Comparison of ENCODE assay signal across 11 cellular contexts in genomic region chr5:154157483-154158378, GRCh38. TPM values are rescaled to one million over a fixed set of nuclear protein-coding genes. Genes with fewer than 3 reads are reported as not detected.
DNase-seq lines count a peak whose midpoint lies in the region; ATAC-seq and TF ChIP-seq lines count a peak whose summit lies in the region.
"Had no signal": no experiment of that assay in that cellular context is flagged by ENCODE, and none has a peak within 500 bp of the region (broad histone marks: within the 10 kb centered on the region; RNA-seq: fewer than 3 reads in every experiment).

No MANE protein-coding gene starts in this region.

- H2BK12ac ChIP-seq in neuronal stem cell (ENCODE audit: low read length), result no peak overlapping the region

- H3K9me3 Mint-ChIP-seq in activated CD4-positive, alpha-beta T cell treated with anti-CD3 and anti-CD28 coated beads for 36 hours (ENCODE audit: low read depth), result no peaks in the 10 kb centered on the region

- peak overlapping the region; percentile 45 for H3K18ac ChIP-seq in neuronal stem cell (ENCODE audit: low read length)

- no peak overlapping the region for H3K27ac ChIP-seq in dorsolateral prefrontal cortex
- H3K27ac ChIP-seq in neuronal stem cell (replicated peaks; ENCODE audit: low read length), result no peak overlapping the region
- H3K27ac ChIP-seq: thoracic aorta had no signal

- no peak overlapping the region for H3K4me3 Mint-ChIP-seq in activated CD4-positive, alpha-beta T cell treated with anti-CD3 and anti-CD28 coated beads for 36 hours

- H3K4me1 Mint-ChIP-seq in activated CD4-positive, alpha-beta T cell treated with anti-CD3 and anti-CD28 coated beads for 36 hours, result no peaks in the 10 kb centered on the region

- H3K9ac ChIP-seq in neuronal stem cell (ENCODE audit: low read depth, low read length, poor library complexity), result no peak overlapping the region

- H3K79me1 ChIP-seq in neuronal stem cell (ENCODE audit: low read depth, low read length), result no peaks in the 10 kb centered on the region

- H3K27me3 Mint-ChIP-seq in activated CD4-positive, alpha-beta T cell treated with anti-CD3 and anti-CD28 coated beads for 36 hours, result peaks cover 20% of the 10 kb centered on the region

- H3K4me3 ChIP-seq in NB4 (ENCODE audit: low read depth, low read length) (no peak overlapping the region), dorsolateral prefrontal cortex (no peak overlapping the region), neuronal stem cell (ENCODE audit: low read length in 2 of 2) (no peak overlapping the region)
- H3K4me3 ChIP-seq: lung, thoracic aorta had no signal

- H3K4ac ChIP-seq in neuronal stem cell (ENCODE audit: low read length), result no peak overlapping the region

- H3K4me2 ChIP-seq in neuronal stem cell (ENCODE audit: insufficient read depth, low read length, poor library complexity, severe bottlenecking), result no peak overlapping the region

- WGBS in neuronal stem cell (ENCODE audit: extremely low coverage in 2 of 2, insufficient read length in 2 of 2, insufficient replicate concordance in 1 of 2), 2 donors, result no CpG with 5 or more reads among the region's 6 CpGs

- CTCF ChIA-PET in activated CD4-positive, alpha-beta T cell treated with anti-CD3 and anti-CD28 coated beads for 36 hours (lab: Charles Lee), result interaction anchor here (0.8 to 1.6 kb wide), 7 partner anchors 11 to 247 kb away, joined by 3 to 4 read pairs (median 3); no protein-coding TSS in a partner anchor

- no peak overlapping the region for H2BK15ac ChIP-seq in neuronal stem cell (ENCODE audit: low read length)

- no peak overlapping the region for H2BK5ac ChIP-seq in neuronal stem cell (ENCODE audit: low read length)

- H2BK120ac ChIP-seq in neuronal stem cell (ENCODE audit: low read depth, low read length), result no peak overlapping the region

- no peak overlapping the region for H4K8ac ChIP-seq in neuronal stem cell (ENCODE audit: low read depth, low read length)

- no peak overlapping the region for H3K27ac Mint-ChIP-seq in activated CD4-positive, alpha-beta T cell treated with anti-CD3 and anti-CD28 coated beads for 36 hours

- intact Hi-C loops in activated CD4-positive, alpha-beta T cell treated with anti-CD3 and anti-CD28 coated beads for 36 hours (cut with DNase I, micrococcal nuclease), result no loop called here
- intact Hi-C loops in dorsolateral prefrontal cortex (cut with DNase I), result no loop called here

- DNase-seq in activated CD4-positive, alpha-beta T cell treated with anti-CD3 and anti-CD28 coated beads for 36 hours, result peak; percentile 27
- DNase-seq in activated CD4-positive, alpha-beta T cell treated with anti-CD3 and anti-CD28 coated beads for 1 hour, result no peak
- DNase-seq in NB4 (ENCODE audit: low read depth), result peak; percentile 9
- DNase-seq in dorsolateral prefrontal cortex, result no peak
- no peak for DNase-seq in neuronal stem cell (ENCODE audit: low spot score)
- DNase-seq in NCI-H510A (lab: John Stamatoyannopoulos, UW), result no peak
- no peak for DNase-seq in NCI-H524 treated with DMSO at 0.1 percent for 48 hours (lab: John Stamatoyannopoulos, UW)
- DNase-seq in NCI-H1694 (lab: John Stamatoyannopoulos, UW), result no peak
- DNase-seq: KBM-7 had no signal

- TF ChIP-seq CTCF in NB4 (IDR thresholded peaks at IDR 0.05; ENCODE audit: low read depth, low read length) (peak; percentile 52), dorsolateral prefrontal cortex (IDR thresholded peaks at IDR 0.05 in 54 of 56, conservative IDR thresholded peaks at IDR 0.05 in 2 of 56; ENCODE audit: low read depth in 1 of 56, partially characterized antibody in 56 of 56) (peak in 30 of 56 donors; percentile 6 to 40 (median 19))

- H3K27me3 ChIP-seq in dorsolateral prefrontal cortex (no peaks in the 10 kb centered on the region), neuronal stem cell (ENCODE audit: control insufficient read depth in 3 of 3, insufficient read depth in 3 of 3, low read depth in 1 of 3, low read length in 3 of 3) (no peaks in the 10 kb centered on the region)

- no peak overlapping the region for H3K23ac ChIP-seq in neuronal stem cell (ENCODE audit: low read depth, low read length, poor library complexity)

- no peak overlapping the region for H2AK5ac ChIP-seq in neuronal stem cell (ENCODE audit: low read depth, low read length)

- TF ChIP-seq POLR2A in NB4 (IDR thresholded peaks at IDR 0.05; ENCODE audit: extremely low read depth, insufficient read length), result no peak

- no peaks in the 10 kb centered on the region for H3K9me3 ChIP-seq in neuronal stem cell (replicated peaks in 1 of 2; ENCODE audit: control insufficient read depth in 2 of 2, insufficient read depth in 1 of 2, low read depth in 1 of 2, low read length in 2 of 2)
- H3K9me3 ChIP-seq: thoracic aorta had no signal

- no peaks in the 10 kb centered on the region for H3K36me3 Mint-ChIP-seq in activated CD4-positive, alpha-beta T cell treated with anti-CD3 and anti-CD28 coated beads for 36 hours (ENCODE audit: low read depth)

- no peak overlapping the region for H2AFZ ChIP-seq in neuronal stem cell (ENCODE audit: low read length)

- no peak overlapping the region for H4K91ac ChIP-seq in neuronal stem cell (ENCODE audit: low read depth, low read length, poor library complexity)

- ATAC-seq in activated CD4-positive, alpha-beta T cell treated with anti-CD3 and anti-CD28 coated beads for 36 hours, result no peak

- peaks cover 0 to 2% of the 10 kb centered on the region in 2 donors for H3K4me1 ChIP-seq in neuronal stem cell (ENCODE audit: control insufficient read depth in 2 of 2, insufficient read depth in 1 of 2, low read depth in 1 of 2, low read length in 2 of 2)

- H3K36me3 ChIP-seq in neuronal stem cell (replicated peaks in 1 of 2; ENCODE audit: control insufficient read depth in 2 of 2, insufficient read depth in 2 of 2, low read length in 2 of 2), result no peaks in the 10 kb centered on the region
- H3K36me3 ChIP-seq: thoracic aorta had no signal

- no peak overlapping the region for H3K14ac ChIP-seq in neuronal stem cell (ENCODE audit: low read length)

- POLR2A ChIA-PET in activated CD4-positive, alpha-beta T cell treated with anti-CD3 and anti-CD28 coated beads for 36 hours (lab: Charles Lee), result no interaction called here

RNA-seq across cellular contexts. Expression of gene GALNT10, which starts 32.8 kb away (rescaled TPM):
- 10 to 100 TPM; 29.9 to 49.1 TPM for total RNA-seq in activated CD4-positive, alpha-beta T cell treated with anti-CD3 and anti-CD28 coated beads for 36 hours
- total RNA-seq in dorsolateral prefrontal cortex, result 10 to 100 TPM in 119 of 120 experiments, 1 to 10 TPM in 1; 9.1 to 33.2 (median 17.2) TPM
- polyA plus RNA-seq in neuronal stem cell (2013, experiment 1 of 2), result 12.7 TPM
- 11.1 TPM for polyA plus RNA-seq in neuronal stem cell (2013, experiment 2 of 2)

Comparison
In these comparisons a context has a peak if more than half of its experiments do, and no peak if none do; other contexts are left out.
1. DNase-seq: peak in activated CD4-positive, alpha-beta T cell treated with anti-CD3 and anti-CD28 coated beads for 36 hours (single experiment) and NB4 (single experiment); none in activated CD4-positive, alpha-beta T cell treated with anti-CD3 and anti-CD28 coated beads for 1 hour (single experiment), dorsolateral prefrontal cortex (0 of 10), neuronal stem cell (single experiment), NCI-H510A (single experiment), NCI-H524 treated with DMSO at 0.1 percent for 48 hours (single experiment) and NCI-H1694 (single experiment).